Comparison of ENCODE assay signal across 13 cellular contexts in genomic region chr1:160781129-160781808, GRCh38. TPM values are rescaled to one million over a fixed set of nuclear protein-coding genes. Genes with fewer than 3 reads are reported as not detected.
A peak's percentile ranks its signal among the peaks of the same experiment; 100 is the strongest.
DNase-seq lines count a peak whose midpoint lies in the region; TF ChIP-seq lines count a peak whose summit lies in the region.
"Had no signal": no experiment of that assay in that cellular context is flagged by ENCODE, and none has a peak within 500 bp of the region (broad histone marks: within the 10 kb centered on the region; RNA-seq: fewer than 3 reads in every experiment).

No MANE protein-coding gene starts in this region.

- peaks cover 0 to 2% of the 10 kb centered on the region in 2 donors for H3K27me3 Mint-ChIP-seq in CD4-positive, alpha-beta memory T cell
- H3K27me3 Mint-ChIP-seq in nephron (ENCODE audit: low read depth): no peaks in the 10 kb centered on the region
- no peaks in the 10 kb centered on the region for H3K27me3 Mint-ChIP-seq in activated T-cell treated with anti-CD3 and anti-CD28 coated beads, Interleukin-2, amount 50 U/mL, for 24 hours

- no peaks in the 10 kb centered on the region for H3K9me3 ChIP-seq in CD4-positive, alpha-beta memory T cell (ENCODE audit: control insufficient read depth in 1 of 2, low read length in 2 of 2)
- no peaks in the 10 kb centered on the region for H3K9me3 ChIP-seq in colonic mucosa

- POLR2A ChIA-PET in CD4-positive, alpha-beta memory T cell (lab: Charles Lee; ENCODE audit: partially characterized antibody): interaction anchor here (2.3 to 5.0 kb wide), 3 partner anchors 16 to 56 kb away, joined by 7 to 67 read pairs (median 10); partner anchors contain the start of gene LY9

- peak overlapping the region in 4 of 7 donors; percentile 84 to 95 (median 90) for H3K27ac Mint-ChIP-seq in CD4-positive, alpha-beta memory T cell
- H3K27ac Mint-ChIP-seq in nephron: peak overlapping the region in 2 of 3 experiments; percentile 20 to 40
- H3K27ac Mint-ChIP-seq in activated T-cell treated with anti-CD3 and anti-CD28 coated beads, Interleukin-2, amount 50 U/mL, for 24 hours: no peak overlapping the region

- peaks cover 0 to 1% (median 0%) of the 10 kb centered on the region in 8 donors for H3K9me3 Mint-ChIP-seq in CD4-positive, alpha-beta memory T cell
- H3K9me3 Mint-ChIP-seq in nephron: no peaks in the 10 kb centered on the region
- H3K9me3 Mint-ChIP-seq in activated T-cell treated with anti-CD3 and anti-CD28 coated beads, Interleukin-2, amount 50 U/mL, for 24 hours: no peaks in the 10 kb centered on the region

- TF ChIP-seq CTCF in colonic mucosa (IDR thresholded peaks at IDR 0.05) (no peak), nephron (IDR thresholded peaks at IDR 0.05; ENCODE audit: unreplicated experiment in 3 of 3) (no peak)

- H3K27ac ChIP-seq in CD4-positive, alpha-beta memory T cell (ENCODE audit: low read depth, low read length): no peak overlapping the region
- peak overlapping the region; percentile 86 for H3K27ac ChIP-seq in colonic mucosa
- H3K27ac ChIP-seq: brain microvascular endothelial cell had no signal

- no peaks in the 10 kb centered on the region for H3K27me3 ChIP-seq in CD4-positive, alpha-beta memory T cell (ENCODE audit: insufficient read depth, low read length)
- H3K27me3 ChIP-seq in colonic mucosa: no peaks in the 10 kb centered on the region
- H3K27me3 ChIP-seq: brain microvascular endothelial cell had no signal

- no peak overlapping the region for H3K4me3 ChIP-seq in CD4-positive, alpha-beta memory T cell (ENCODE audit: low read length in 2 of 2)
- no peak overlapping the region for H3K4me3 ChIP-seq in colonic mucosa
- H3K4me3 ChIP-seq: K562 had no signal

- no peaks in the 10 kb centered on the region for H3K36me3 Mint-ChIP-seq in CD4-positive, alpha-beta memory T cell
- H3K36me3 Mint-ChIP-seq in nephron (ENCODE audit: low read depth): no peaks in the 10 kb centered on the region
- no peaks in the 10 kb centered on the region for H3K36me3 Mint-ChIP-seq in activated T-cell treated with anti-CD3 and anti-CD28 coated beads, Interleukin-2, amount 50 U/mL, for 24 hours (ENCODE audit: low read depth)

- H3K36me3 ChIP-seq in CD4-positive, alpha-beta memory T cell (ENCODE audit: insufficient read depth, low read length): no peaks in the 10 kb centered on the region
- no peaks in the 10 kb centered on the region for H3K36me3 ChIP-seq in colonic mucosa
- H3K36me3 ChIP-seq: brain microvascular endothelial cell had no signal

- peak overlapping the region; percentile 6 to 49 for H3K9ac ChIP-seq in colonic mucosa (ENCODE audit: low read depth in 2 of 2, low read length in 2 of 2)

- peaks cover 15 to 27% (median 19%) of the 10 kb centered on the region in 4 donors for H3K4me1 Mint-ChIP-seq in CD4-positive, alpha-beta memory T cell
- no peaks in the 10 kb centered on the region for H3K4me1 Mint-ChIP-seq in nephron
- peaks cover 30% of the 10 kb centered on the region for H3K4me1 Mint-ChIP-seq in activated T-cell treated with anti-CD3 and anti-CD28 coated beads, Interleukin-2, amount 50 U/mL, for 24 hours (ENCODE audit: low read depth)

- DNase-seq in CD4-positive, alpha-beta memory T cell: no peak
- DNase-seq in NCI-H1048 (lab: John Stamatoyannopoulos, UW) (peak; percentile 73), colonic mucosa (peak; percentile 88), NCI-H82 treated with DMSO at 0.1 percent for 48 hours (lab: John Stamatoyannopoulos, UW; ENCODE audit: unreplicated experiment) (no peak), putamen (ENCODE audit: low spot score) (no peak), DMS79 (lab: John Stamatoyannopoulos, UW) (no peak)
- DNase-seq in activated T-cell treated with anti-CD3 and anti-CD28 coated beads, Interleukin-2, amount 50 U/mL, for 24 hours: no peak
- DNase-seq: activated CD8-positive, alpha-beta memory T cell treated with anti-CD3 and anti-CD28 coated beads, Interleukin-2, amount 50 U/mL, for 4 hours; brain microvascular endothelial cell; kidney glomerular epithelial cell; NCI-H774 had no signal

- peaks cover 18% of the 10 kb centered on the region for H3K4me1 ChIP-seq in CD4-positive, alpha-beta memory T cell (ENCODE audit: insufficient read depth, low read length)
- peaks cover 15% of the 10 kb centered on the region for H3K4me1 ChIP-seq in colonic mucosa

- H3K4me3 Mint-ChIP-seq in CD4-positive, alpha-beta memory T cell: peak overlapping the region in 7 of 8 donors; percentile 4 to 82 (median 41)
- H3K4me3 Mint-ChIP-seq in nephron: no peak overlapping the region
- H3K4me3 Mint-ChIP-seq in activated T-cell treated with anti-CD3 and anti-CD28 coated beads, Interleukin-2, amount 50 U/mL, for 24 hours: no peak overlapping the region

- intact Hi-C loops in CD4-positive, alpha-beta memory T cell (cut with micrococcal nuclease): loop anchor here (1.0 kb wide), 1 partner anchor 49 kb away; no protein-coding TSS in a partner anchor
- intact Hi-C loops in colonic mucosa (cut with DNase I): no loop called here

- CTCF ChIA-PET in CD4-positive, alpha-beta memory T cell (lab: Charles Lee; ENCODE audit: partially characterized antibody): interaction anchor here (0.7 to 10.5 kb wide), 21 partner anchors 9 to 208 kb away, joined by 3 to 144 read pairs (median 5); partner anchors contain the start of genes ITLN2 and LY9

RNA-seq across cellular contexts. Expression of gene LY9, which starts 14.7 kb away (rescaled TPM):
- total RNA-seq in CD4-positive, alpha-beta memory T cell: 100 to 1,000 TPM; 131 to 136 TPM
- 100 to 1,000 TPM; 163 to 211 TPM for polyA plus RNA-seq in CD4-positive, alpha-beta memory T cell
- total RNA-seq in colonic mucosa: 1 to 10 TPM; 1.2 to 2.7 TPM
- total RNA-seq: K562 had no signal
- polyA plus RNA-seq: K562 had no signal

RNA-seq across cellular contexts. Expression of gene SLAMF7, which starts 42.2 kb away (rescaled TPM):
- 1 to 10 TPM; 8.1 to 8.2 TPM for total RNA-seq in CD4-positive, alpha-beta memory T cell
- polyA plus RNA-seq in CD4-positive, alpha-beta memory T cell: 1 to 10 TPM; 2.8 TPM
- total RNA-seq in colonic mucosa: 1 to 10 TPM; 4.9 to 7.0 TPM

Comparison
In these comparisons a context has a peak if more than half of its experiments do, and no peak if none do; other contexts are left out.
1. DNase-seq: peak in NCI-H1048 (single experiment) and colonic mucosa (single experiment); none in CD4-positive, alpha-beta memory T cell (0 of 5), NCI-H82 treated with DMSO at 0.1 percent for 48 hours (single experiment), putamen (single experiment), DMS79 (single experiment) and activated T-cell treated with anti-CD3 and anti-CD28 coated beads, Interleukin-2, amount 50 U/mL, for 24 hours (single experiment).
2. H3K4me3 Mint-ChIP-seq: peak in CD4-positive, alpha-beta memory T cell (7 of 8); none in nephron (0 of 3) and activated T-cell treated with anti-CD3 and anti-CD28 coated beads, Interleukin-2, amount 50 U/mL, for 24 hours (single experiment).
3. RNA of gene LY9, which starts 14.7 kb away (total RNA-seq): 131 to 136 TPM in CD4-positive, alpha-beta memory T cell; 1.2 to 2.7 TPM in colonic mucosa; every median in the first group is over 10 times any median in the second.